Comparison of ENCODE assay signal across 8 cellular contexts in genomic region chr2:217223222-217223930, GRCh38.
DNase-seq lines count a peak whose midpoint lies in the region; ATAC-seq and TF ChIP-seq lines count a peak whose summit lies in the region.

No MANE protein-coding gene starts in this region.

- peak overlapping the region; percentile 31 for H2BK120ac ChIP-seq in trophoblast cell (ENCODE audit: insufficient read depth, low read length, poor library complexity)

- no peak overlapping the region for H3K4me3 Mint-ChIP-seq in progenitor cell of endocrine pancreas (ENCODE audit: low read depth)

- H3K4me1 ChIP-seq in mammary epithelial cell (ENCODE audit: insufficient read depth, low read length), result peaks cover 15% of the 10 kb centered on the region
- H3K4me1 ChIP-seq in trophoblast cell (ENCODE audit: control insufficient read depth in 1 of 2, insufficient read depth in 2 of 2, low read length in 2 of 2), result peaks cover under 1 to 2% of the 10 kb centered on the region in 2 experiments

- no peaks in the 10 kb centered on the region for H3K27me3 Mint-ChIP-seq in progenitor cell of endocrine pancreas

- peak overlapping the region; percentile 35 for H3K18ac ChIP-seq in trophoblast cell (ENCODE audit: low read length)

- no peak overlapping the region for H2AK5ac ChIP-seq in trophoblast cell (ENCODE audit: low read length)

- DNase-seq in activated T-cell treated with anti-CD3 and anti-CD28 coated beads for 48 hours (ENCODE audit: low read depth) (peak; percentile 13), NOMO-1 treated with dmso at 0.1 percent for 144 hours (lab: John Stamatoyannopoulos, UW; ENCODE audit: unreplicated experiment) (peak; percentile 53), mammary epithelial cell (peak; percentile 85), trophoblast cell (peak; percentile 20 to 29), progenitor cell of endocrine pancreas (ENCODE audit: low spot score, unreplicated experiment) (no peak), NCI-H2107 (lab: John Stamatoyannopoulos, UW) (no peak)
- DNase-seq in activated T-cell treated with anti-CD3 and anti-CD28 coated beads, Interleukin-2, amount 50 U/mL, for 1 hour, result no peak

- WGBS in mammary epithelial cell (ENCODE audit: low coverage, missing lambda C conversion rate), result 81% methylated on average over 8 of the region's 8 CpGs
- no CpG with 5 or more reads among the region's 8 CpGs for WGBS in trophoblast cell (ENCODE audit: extremely low coverage, insufficient coverage, insufficient read length)

- H3K36me3 ChIP-seq in mammary epithelial cell (ENCODE audit: insufficient read depth, low read length) (no peaks in the 10 kb centered on the region), trophoblast cell (ENCODE audit: control insufficient read depth in 1 of 2, insufficient read depth in 2 of 2, low read length in 2 of 2) (no peaks in the 10 kb centered on the region)

- intact Hi-C loops in mammary epithelial cell (cut with micrococcal nuclease), result no loop called here

- no peaks in the 10 kb centered on the region for H3K9me3 ChIP-seq in mammary epithelial cell (replicated peaks; ENCODE audit: insufficient read depth, low read length)
- peaks cover 2% of the 10 kb centered on the region for H3K9me3 ChIP-seq in trophoblast cell (ENCODE audit: insufficient read depth, low read depth, low read length)

- CTCF ChIA-PET in mammary epithelial cell (lab: Charles Lee; ENCODE audit: low non-redundant PET), result no interaction called here

- no peak overlapping the region for H4K8ac ChIP-seq in trophoblast cell (ENCODE audit: low read depth, low read length)

- peak; percentile 79 for ATAC-seq in HG02798 (IDR thresholded peaks at IDR 0.05; ENCODE audit: poor library complexity, unreplicated experiment)

- peaks cover 4% of the 10 kb centered on the region for H3K79me1 ChIP-seq in trophoblast cell (ENCODE audit: low read length)

- dilution Hi-C loops in mammary epithelial cell (cut with HindIII; ENCODE audit: low sequenced_read_pairs), result no loop called here

- H2AFZ ChIP-seq in mammary epithelial cell (ENCODE audit: low read depth, low read length), result peak overlapping the region; percentile 25
- H2AFZ ChIP-seq in trophoblast cell (ENCODE audit: insufficient read depth, low read length, poor library complexity), result no peak overlapping the region

- H3K9me3 Mint-ChIP-seq in progenitor cell of endocrine pancreas (ENCODE audit: low read depth), result no peaks in the 10 kb centered on the region

- BruUV-seq in mammary epithelial cell (replicated peaks; lab: Mats Ljungman, UMichigan), result no TSS peak

- H3K27ac ChIP-seq in mammary epithelial cell (ENCODE audit: insufficient read depth, low read depth, low read length) (peak overlapping the region; percentile 51), trophoblast cell (ENCODE audit: low read depth, low read length) (no peak overlapping the region)

- peak overlapping the region; percentile 15 for H3K4me2 ChIP-seq in mammary epithelial cell (ENCODE audit: insufficient read depth, low read depth, low read length)
- no peak overlapping the region for H3K4me2 ChIP-seq in trophoblast cell (ENCODE audit: low read length)

- no peak overlapping the region for H3K27ac Mint-ChIP-seq in progenitor cell of endocrine pancreas

- H4K91ac ChIP-seq in trophoblast cell (ENCODE audit: low read depth, low read length), result no peak overlapping the region

- TF ChIP-seq CTCF in mammary epithelial cell (conservative IDR thresholded peaks at IDR 0.05 in 1 of 2, IDR thresholded peaks at IDR 0.05 in 1 of 2; ENCODE audit: extremely low read depth in 1 of 2, insufficient read depth in 1 of 2, low read depth in 1 of 2, low read length in 2 of 2) (no peak), progenitor cell of endocrine pancreas (IDR thresholded peaks at IDR 0.05; ENCODE audit: unreplicated experiment) (no peak)

- no peaks in the 10 kb centered on the region for H3K79me2 ChIP-seq in mammary epithelial cell (ENCODE audit: insufficient read depth, low read length)
- H3K79me2 ChIP-seq in trophoblast cell (ENCODE audit: control insufficient read depth, insufficient read depth, low read length, poor library complexity), result no peaks in the 10 kb centered on the region

- no peak overlapping the region for H3K9ac ChIP-seq in mammary epithelial cell (ENCODE audit: insufficient read depth, low read length)
- no peak overlapping the region for H3K9ac ChIP-seq in trophoblast cell (ENCODE audit: low read length)

- H2BK5ac ChIP-seq in trophoblast cell (ENCODE audit: low read depth, low read length, poor library complexity), result no peak overlapping the region

- no peak overlapping the region for H3K4me3 ChIP-seq in mammary epithelial cell (replicated peaks in 1 of 3; ENCODE audit: insufficient read depth in 1 of 3, low read depth in 2 of 3, low read length in 3 of 3)
- no peak overlapping the region for H3K4me3 ChIP-seq in trophoblast cell (ENCODE audit: low read depth, low read length)

- H3K4ac ChIP-seq in trophoblast cell (ENCODE audit: low read depth, low read length), result no peak overlapping the region

- H3K14ac ChIP-seq in trophoblast cell (ENCODE audit: low read length), result peak overlapping the region; percentile 28

- no peak overlapping the region for H4K12ac ChIP-seq in trophoblast cell (ENCODE audit: low read depth, low read length)

- in situ Hi-C loops in mammary epithelial cell (cut with MboI; ENCODE audit: low sequenced_read_pairs in 2 of 2), result no loop called here

- no peak overlapping the region for H2BK12ac ChIP-seq in trophoblast cell (ENCODE audit: low read length)

- peaks cover under 1% of the 10 kb centered on the region for H3K4me1 Mint-ChIP-seq in progenitor cell of endocrine pancreas (ENCODE audit: low read depth)

- H3K27me3 ChIP-seq in mammary epithelial cell (ENCODE audit: insufficient read depth, low read length) (no peaks in the 10 kb centered on the region), trophoblast cell (ENCODE audit: insufficient read depth, low read length) (no peaks in the 10 kb centered on the region)

- H3K23ac ChIP-seq in trophoblast cell (ENCODE audit: low read length), result no peak overlapping the region

- no peaks in the 10 kb centered on the region for H4K20me1 ChIP-seq in mammary epithelial cell (ENCODE audit: insufficient read depth, low read length)

- no peaks in the 10 kb centered on the region for H3K36me3 Mint-ChIP-seq in progenitor cell of endocrine pancreas (ENCODE audit: insufficient read depth)

Comparison
In these comparisons a context has a peak if more than half of its experiments do, and no peak if none do; other contexts are left out.
1. DNase-seq: peak in activated T-cell treated with anti-CD3 and anti-CD28 coated beads for 48 hours (single experiment), NOMO-1 treated with dmso at 0.1 percent for 144 hours (single experiment), mammary epithelial cell (single experiment) and trophoblast cell (2 of 2); none in activated T-cell treated with anti-CD3 and anti-CD28 coated beads, Interleukin-2, amount 50 U/mL, for 1 hour (single experiment), progenitor cell of endocrine pancreas (single experiment) and NCI-H2107 (single experiment).